Comparison of ENCODE assay signal across 2 cellular contexts in the genomic region with DNA sequence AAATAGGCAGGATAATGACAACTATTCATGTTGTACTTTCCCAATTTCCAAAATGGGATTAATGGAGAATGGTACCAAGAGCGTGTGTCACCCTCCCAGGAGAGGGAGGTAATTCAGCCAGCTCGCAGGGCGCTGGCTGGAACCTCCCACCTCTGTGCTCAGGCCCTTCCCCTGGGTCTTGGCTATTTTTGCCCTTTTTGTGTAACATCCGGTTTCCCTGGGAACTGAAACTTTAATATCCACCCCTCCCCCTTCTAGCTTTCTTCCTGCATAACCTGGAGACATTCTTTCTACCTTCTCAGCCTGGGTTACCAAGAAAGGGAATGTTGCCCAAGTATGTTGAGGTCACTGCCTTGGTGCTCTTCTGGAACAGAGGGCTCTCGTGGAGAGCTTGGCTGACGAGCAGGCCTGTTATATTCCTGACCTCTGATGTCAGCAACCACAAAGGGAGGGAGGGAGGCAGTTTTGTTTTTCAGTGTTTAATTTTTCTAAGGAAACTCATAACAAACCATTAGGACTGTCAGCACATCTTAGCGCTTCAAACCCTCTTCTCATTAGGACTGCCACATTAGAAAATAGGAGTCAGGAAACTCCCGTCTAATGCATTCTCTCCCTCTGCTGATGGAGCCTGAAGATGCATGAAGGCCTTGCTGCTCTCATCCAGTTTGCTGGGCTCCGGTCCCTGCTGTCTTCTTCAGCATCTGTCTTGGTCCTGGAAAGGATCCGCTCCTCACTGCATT.
A peak's percentile ranks its signal among the peaks of the same experiment; 100 is the strongest.
TF ChIP-seq lines count a peak whose summit lies in the region.

No MANE protein-coding gene starts in this region.

TF ChIP-seq in HCT116, 20 proteins besides CTCF, POLR2A, EP300 and RAD21:
- TF ChIP-seq ZFX (IDR thresholded peaks at IDR 0.05) (0 out of 2 replicates have a peak, but pooled peaks have one; percentile 10), TCF7L2 (IDR thresholded peaks at IDR 0.05; ENCODE audit: borderline replicate concordance, extremely low read depth, insufficient read depth, insufficient read length) (no peak), ELF1 (IDR thresholded peaks at IDR 0.05; ENCODE audit: borderline replicate concordance, low read depth) (no peak), CEBPB (IDR thresholded peaks at IDR 0.05; ENCODE audit: low read depth) (no peak)

TF ChIP-seq in H1, 55 proteins besides CTCF, POLR2A, EP300 and RAD21:
- TF ChIP-seq KDM5A (IDR thresholded peaks at IDR 0.05; ENCODE audit: low read length) (no peak), KDM1A (IDR thresholded peaks at IDR 0.05; ENCODE audit: borderline replicate concordance, low read length) (no peak), BCL11A (IDR thresholded peaks at IDR 0.05; ENCODE audit: low read depth in 2 of 2, low read length in 2 of 2) (no peak), MAFK (IDR thresholded peaks at IDR 0.05; ENCODE audit: low read depth, low read length) (no peak), SAP30 (IDR thresholded peaks at IDR 0.05; ENCODE audit: insufficient read depth, insufficient replicate concordance, low read length) (no peak), BRCA1 (IDR thresholded peaks at IDR 0.05; ENCODE audit: low read depth, low read length) (no peak)
TF ChIP-seq in H1: peak in this region for 0.
